13 cellular contexts compared by ENCODE assay signal in the genomic region with DNA sequence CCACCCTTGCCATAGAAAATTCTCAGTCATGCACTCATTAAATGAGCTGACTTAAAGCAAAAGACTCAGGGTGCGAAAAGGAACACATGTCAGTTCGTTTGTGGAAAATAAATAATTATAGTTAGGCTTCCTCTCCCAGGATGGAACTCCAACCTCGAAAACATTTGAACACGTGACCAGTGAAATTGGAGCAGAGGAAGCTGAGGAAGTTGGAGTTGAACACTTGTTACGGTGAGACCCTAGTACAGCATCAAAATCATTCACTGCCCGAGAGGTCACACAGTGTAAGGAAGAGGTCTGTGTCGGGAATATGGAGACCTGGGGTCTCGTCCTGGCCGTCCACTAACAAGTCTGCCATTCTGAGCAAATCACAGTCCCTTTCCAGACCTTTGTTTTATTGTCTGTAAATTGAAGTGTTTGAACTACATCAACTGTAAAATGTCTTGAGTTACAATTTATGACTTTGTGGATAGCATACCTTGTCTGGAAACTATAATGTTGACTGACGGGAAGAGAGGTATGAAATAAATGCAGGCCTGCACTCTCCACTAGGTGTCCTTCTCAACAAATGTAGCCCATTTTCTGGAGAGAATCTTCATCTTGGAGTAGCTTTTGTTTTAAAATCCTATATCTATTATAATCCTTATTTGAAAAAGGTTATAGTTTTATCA. TPM values are rescaled to one million over a fixed set of nuclear protein-coding genes. Genes with fewer than 3 reads are reported as not detected.
DNase-seq lines count a peak whose midpoint lies in the region; ATAC-seq and TF ChIP-seq lines count a peak whose summit lies in the region.
"Had no signal": no experiment of that assay in that cellular context is flagged by ENCODE, and none has a peak within 500 bp of the region (broad histone marks: within the 10 kb centered on the region; RNA-seq: fewer than 3 reads in every experiment).

No MANE protein-coding gene starts in this region.

- H3K9ac ChIP-seq in MM.1S (ENCODE audit: low read length) (no peak overlapping the region), endodermal cell (ENCODE audit: extremely low read depth, low read length, poor library complexity, severe bottlenecking) (no peak overlapping the region)

- peak; percentile 18 for TF ChIP-seq CTCF in MM.1S (IDR thresholded peaks at IDR 0.05; ENCODE audit: low read length)
- peak; percentile 74 for TF ChIP-seq CTCF in endodermal cell (conservative IDR thresholded peaks at IDR 0.05)
- peak; percentile 50 for TF ChIP-seq CTCF in retinal pigment epithelial cell (conservative IDR thresholded peaks at IDR 0.05; ENCODE audit: low read depth, low read length)

- H3K36me3 Mint-ChIP-seq in endodermal cell (ENCODE audit: low read depth): peaks cover 68% of the 10 kb centered on the region
- peaks cover 23 to 52% of the 10 kb centered on the region in 2 donors for H3K36me3 Mint-ChIP-seq in stimulated activated naive B cell treated with anti-CD40 and anti-IgM and Interleukin-4, amounts not matched to agents 10 μg/mL and 1 μg/mL and 100 μg/mL, for 72 hours
- H3K36me3 Mint-ChIP-seq: IgD-negative memory B cell had no signal

- H3K27me3 ChIP-seq in MM.1S (replicated peaks; ENCODE audit: insufficient read depth, low read length) (no peaks in the 10 kb centered on the region), endodermal cell (ENCODE audit: control insufficient read depth, insufficient read depth, low read length, poor library complexity, severe bottlenecking) (no peaks in the 10 kb centered on the region)

- peaks cover 21% of the 10 kb centered on the region for H3K79me2 ChIP-seq in MM.1S (ENCODE audit: low read length)

- no peaks in the 10 kb centered on the region for H3K4me1 ChIP-seq in MM.1S (ENCODE audit: low read length)
- H3K4me1 ChIP-seq in endodermal cell (ENCODE audit: control insufficient read depth, insufficient read depth, low read length): no peaks in the 10 kb centered on the region

- H3K9me3 ChIP-seq in MM.1S (replicated peaks; ENCODE audit: insufficient read depth, low read length) (no peaks in the 10 kb centered on the region), endodermal cell (ENCODE audit: control insufficient read depth, low read length) (no peaks in the 10 kb centered on the region)

- ATAC-seq in stimulated activated naive B cell treated with anti-CD40 and anti-IgM and Interleukin-4, amounts not matched to agents 10 μg/mL and 1 μg/mL and 100 μg/mL, for 72 hours (replicated peaks): no peak
- ATAC-seq: sciatic nerve had no signal

- no peak overlapping the region for H3K4me2 ChIP-seq in MM.1S (ENCODE audit: low read depth, low read length)

- DNase-seq in SIG-M5 treated with dmso at 0.1 percent for 504 hours (lab: John Stamatoyannopoulos, UW; ENCODE audit: unreplicated experiment) (peak; percentile 38), SIG-M5 (lab: John Stamatoyannopoulos, UW) (no peak), MM.1S (no peak), endodermal cell (no peak), retinal pigment epithelial cell (ENCODE audit: low read depth) (no peak), NCI-H1105 treated with DMSO at 0.1 percent for 48 hours (lab: John Stamatoyannopoulos, UW) (no peak), foreskin melanocyte (no peak)
- DNase-seq in stimulated activated naive B cell treated with anti-CD40 and anti-IgM and Interleukin-4, amounts not matched to agents 10 μg/mL and 1 μg/mL and 100 μg/mL, for 72 hours: no peak
- DNase-seq: activated naive CD4-positive, alpha-beta T cell treated with anti-CD3 and anti-CD28 coated beads for 36 hours; T-helper 2 cell had no signal

- 92 to 97% methylated on average over 8 to 10 of the region's 10 CpGs for WGBS in endodermal cell (ENCODE audit: insufficient coverage in 1 of 2, insufficient read length in 1 of 2), 2 experiments

- no peaks in the 10 kb centered on the region for H3K9me3 Mint-ChIP-seq in endodermal cell
- H3K9me3 Mint-ChIP-seq in stimulated activated naive B cell treated with anti-CD40 and anti-IgM and Interleukin-4, amounts not matched to agents 10 μg/mL and 1 μg/mL and 100 μg/mL, for 72 hours: no peaks in the 10 kb centered on the region
- H3K9me3 Mint-ChIP-seq: activated naive CD4-positive, alpha-beta T cell treated with anti-CD3 and anti-CD28 coated beads for 36 hours; CD4-positive, CD25-positive, alpha-beta regulatory T cell; IgD-negative memory B cell had no signal

- peaks cover 9% of the 10 kb centered on the region for H3F3A ChIP-seq in MM.1S (ENCODE audit: insufficient read depth, low read length)

- H3K4me3 ChIP-seq in MM.1S (ENCODE audit: low read length) (no peak overlapping the region), endodermal cell (ENCODE audit: low read length) (no peak overlapping the region), retinal pigment epithelial cell (ENCODE audit: low read length) (no peak overlapping the region)

- no peaks in the 10 kb centered on the region for H3K4me1 Mint-ChIP-seq in endodermal cell
- peaks cover 6 to 10% of the 10 kb centered on the region in 2 donors for H3K4me1 Mint-ChIP-seq in stimulated activated naive B cell treated with anti-CD40 and anti-IgM and Interleukin-4, amounts not matched to agents 10 μg/mL and 1 μg/mL and 100 μg/mL, for 72 hours

- H3K27me3 Mint-ChIP-seq in endodermal cell (ENCODE audit: insufficient read depth): no peaks in the 10 kb centered on the region
- no peaks in the 10 kb centered on the region for H3K27me3 Mint-ChIP-seq in stimulated activated naive B cell treated with anti-CD40 and anti-IgM and Interleukin-4, amounts not matched to agents 10 μg/mL and 1 μg/mL and 100 μg/mL, for 72 hours
- H3K27me3 Mint-ChIP-seq: CD4-positive, CD25-positive, alpha-beta regulatory T cell; IgD-negative memory B cell had no signal

- no peak overlapping the region for H2AFZ ChIP-seq in MM.1S (ENCODE audit: low read length)

- H3K9me2 ChIP-seq in MM.1S (replicated peaks; ENCODE audit: insufficient read depth, low read length): no peaks in the 10 kb centered on the region

- no peak overlapping the region for H3K4me3 Mint-ChIP-seq in endodermal cell
- no peak overlapping the region for H3K4me3 Mint-ChIP-seq in stimulated activated naive B cell treated with anti-CD40 and anti-IgM and Interleukin-4, amounts not matched to agents 10 μg/mL and 1 μg/mL and 100 μg/mL, for 72 hours
- H3K4me3 Mint-ChIP-seq: activated naive CD4-positive, alpha-beta T cell treated with anti-CD3 and anti-CD28 coated beads for 36 hours; IgD-negative memory B cell had no signal

- H3K27ac ChIP-seq in MM.1S (ENCODE audit: low read length) (no peak overlapping the region), endodermal cell (ENCODE audit: low read depth, low read length) (no peak overlapping the region)

- H3K27ac Mint-ChIP-seq in endodermal cell: no peak overlapping the region
- H3K27ac Mint-ChIP-seq in stimulated activated naive B cell treated with anti-CD40 and anti-IgM and Interleukin-4, amounts not matched to agents 10 μg/mL and 1 μg/mL and 100 μg/mL, for 72 hours: no peak overlapping the region
- H3K27ac Mint-ChIP-seq: activated naive CD4-positive, alpha-beta T cell treated with anti-CD3 and anti-CD28 coated beads for 36 hours; CD4-positive, CD25-positive, alpha-beta regulatory T cell had no signal

- H3K36me3 ChIP-seq in MM.1S (replicated peaks; ENCODE audit: insufficient read depth, low read length) (no peaks in the 10 kb centered on the region; the same call in 1 of the 2 replicates), endodermal cell (ENCODE audit: control insufficient read depth, insufficient read depth, low read length) (peaks cover 79% of the 10 kb centered on the region)

- H4K20me1 ChIP-seq in MM.1S (ENCODE audit: insufficient read depth, low read length): no peaks in the 10 kb centered on the region

RNA-seq across cellular contexts. Expression of a gene that starts 7.7 kb away (rescaled TPM):
- total RNA-seq in endodermal cell: 100 to 1,000 TPM; 128 to 137 TPM
- polyA plus RNA-seq in endodermal cell (2013, experiment 1 of 2): 110 TPM
- polyA plus RNA-seq in endodermal cell (2013, experiment 2 of 2): 107 TPM

Comparison
In these comparisons a context has a peak if more than half of its experiments do, and no peak if none do; other contexts are left out.
1. CTCF ChIP-seq: peak in every context shown above with its lines; median percentile 74 in endodermal cell; 50 in retinal pigment epithelial cell; 18 in MM.1S.